Comparison of ENCODE assay signal across 10 cellular contexts in the genomic region with DNA sequence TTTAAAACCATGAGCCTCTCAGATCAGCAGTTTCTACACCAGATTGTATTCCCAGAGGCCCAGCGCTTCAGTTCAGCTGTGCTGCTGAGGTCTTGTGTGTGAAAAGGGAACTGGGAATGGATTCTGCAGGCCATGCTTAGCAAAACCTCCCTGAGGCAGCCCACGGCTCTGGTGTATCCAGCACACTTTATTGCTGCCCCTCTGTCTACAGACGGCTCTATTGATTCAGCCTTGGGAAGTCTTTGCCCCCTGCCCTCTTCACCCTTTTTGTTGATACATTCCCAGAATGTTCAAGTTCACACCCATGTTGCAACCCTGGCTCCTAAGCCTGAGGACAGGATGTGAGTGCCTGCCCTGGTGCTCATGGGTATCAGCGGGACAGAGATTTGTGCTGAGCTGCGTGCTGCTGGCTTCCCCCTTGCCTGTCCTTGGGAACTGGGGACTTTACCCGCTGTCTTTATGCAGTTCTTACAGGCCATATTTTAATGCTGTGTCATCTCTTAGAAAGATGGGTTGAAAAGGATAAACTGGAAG. TPM values are rescaled to one million over a fixed set of nuclear protein-coding genes. Genes with fewer than 3 reads are reported as not detected.
DNase-seq lines count a peak whose midpoint lies in the region; ATAC-seq, FAIRE-seq and TF ChIP-seq lines count a peak whose summit lies in the region.
"Had no signal": no experiment of that assay in that cellular context is flagged by ENCODE, and none has a peak within 500 bp of the region (broad histone marks: within the 10 kb centered on the region; RNA-seq: fewer than 3 reads in every experiment).

No MANE protein-coding gene starts in this region.

- H3K27ac Mint-ChIP-seq in naive B cell: no peak overlapping the region
- H3K27ac Mint-ChIP-seq in activated T-cell treated with anti-CD3 and anti-CD28 coated beads, Interleukin-2, amount 50 U/mL, for 72 hours: no peak overlapping the region
- H3K27ac Mint-ChIP-seq in HFFc6: no peak overlapping the region
- H3K27ac Mint-ChIP-seq: activated naive CD4-positive, alpha-beta T cell treated with anti-CD3 and anti-CD28 coated beads, Interleukin-2, amount 50 U/mL, for 24 hours had no signal

- no peak for TF ChIP-seq POLR2A in GM12891 (IDR thresholded peaks at IDR 0.05; ENCODE audit: low read depth, low read length)

- no peaks in the 10 kb centered on the region for H4K20me1 ChIP-seq in PC-3 (ENCODE audit: low read length)

- intact Hi-C loops in PC-3 (cut with micrococcal nuclease): no loop called here

- no peaks in the 10 kb centered on the region for H3K36me3 Mint-ChIP-seq in naive B cell
- no peaks in the 10 kb centered on the region for H3K36me3 Mint-ChIP-seq in activated T-cell treated with anti-CD3 and anti-CD28 coated beads, Interleukin-2, amount 50 U/mL, for 72 hours (ENCODE audit: insufficient read depth in 2 of 2)
- no peaks in the 10 kb centered on the region for H3K36me3 Mint-ChIP-seq in HFFc6 (ENCODE audit: low read depth)

- H3K79me2 ChIP-seq in PC-3 (ENCODE audit: low read length): peaks cover 4% of the 10 kb centered on the region

- DNase-seq in GM12891 (ENCODE audit: insufficient read length, low spot score) (no peak), adipocyte (ENCODE audit: low read depth) (no peak), naive B cell (peak; percentile 24), PC-3 (no peak), HFFc6 (no peak), activated gamma-delta T cell (lab: John Stamatoyannopoulos, UW) (no peak)
- no peak for DNase-seq in activated T-cell treated with anti-CD3 and anti-CD28 coated beads, Interleukin-2, amount 50 U/mL, for 72 hours
- DNase-seq: erythroblast had no signal

- H3K4me3 ChIP-seq in adipocyte (ENCODE audit: low read length) (peak overlapping the region; percentile 11), PC-3 (ENCODE audit: low read length) (no peak overlapping the region)

- H2AFZ ChIP-seq in PC-3 (ENCODE audit: low read length): no peak overlapping the region

- H3K27me3 ChIP-seq in adipocyte (replicated peaks; ENCODE audit: control insufficient read depth, insufficient read depth, low read length) (no peaks in the 10 kb centered on the region), PC-3 (ENCODE audit: low read length) (no peaks in the 10 kb centered on the region)

- H3K27me3 Mint-ChIP-seq in naive B cell (no peaks in the 10 kb centered on the region), HFFc6 (ENCODE audit: insufficient read depth) (no peaks in the 10 kb centered on the region; the same call in 1 of the 2 replicates)
- no peaks in the 10 kb centered on the region for H3K27me3 Mint-ChIP-seq in activated T-cell treated with anti-CD3 and anti-CD28 coated beads, Interleukin-2, amount 50 U/mL, for 72 hours (ENCODE audit: low read depth)
- H3K27me3 Mint-ChIP-seq: activated naive CD4-positive, alpha-beta T cell treated with anti-CD3 and anti-CD28 coated beads, Interleukin-2, amount 50 U/mL, for 24 hours had no signal

- no TSS peak for BruUV-seq in PC-3 (replicated peaks; lab: Mats Ljungman, UMichigan)

- H3K4me2 ChIP-seq in PC-3 (ENCODE audit: low read length): no peak overlapping the region

- POLR2A ChIA-PET in PC-3 (lab: Charles Lee; ENCODE audit: unreplicated experiment): no interaction called here

- H3K9me3 ChIP-seq in adipocyte (ENCODE audit: control insufficient read depth, low read length) (no peaks in the 10 kb centered on the region), PC-3 (ENCODE audit: low read length) (no peaks in the 10 kb centered on the region)

- no peaks in the 10 kb centered on the region for H3F3A ChIP-seq in PC-3 (ENCODE audit: low read length, unreplicated experiment)

- CTCF ChIA-PET in PC-3 (lab: Charles Lee): no interaction called here

- H3K9me3 Mint-ChIP-seq in naive B cell (no peaks in the 10 kb centered on the region), HFFc6 (no peaks in the 10 kb centered on the region)
- no peaks in the 10 kb centered on the region for H3K9me3 Mint-ChIP-seq in activated T-cell treated with anti-CD3 and anti-CD28 coated beads, Interleukin-2, amount 50 U/mL, for 72 hours
- H3K9me3 Mint-ChIP-seq: activated naive CD4-positive, alpha-beta T cell treated with anti-CD3 and anti-CD28 coated beads, Interleukin-2, amount 50 U/mL, for 24 hours had no signal

- H3K9ac ChIP-seq in adipocyte (ENCODE audit: low read length): no peak overlapping the region
- no peak overlapping the region for H3K9ac ChIP-seq in PC-3 (ENCODE audit: low read length)

- H3K4me1 Mint-ChIP-seq in naive B cell (peaks cover 32 to 44% (median 38%) of the 10 kb centered on the region in 3 donors), HFFc6 (ENCODE audit: low read depth) (peaks cover 5% of the 10 kb centered on the region; the same call in 1 of the 2 replicates)
- H3K4me1 Mint-ChIP-seq in activated T-cell treated with anti-CD3 and anti-CD28 coated beads, Interleukin-2, amount 50 U/mL, for 72 hours (ENCODE audit: low read depth): peaks cover 36% of the 10 kb centered on the region

- TF ChIP-seq CTCF in PC-3 (conservative IDR thresholded peaks at IDR 0.05; ENCODE audit: low read depth, low read length) (no peak), HFFc6 (IDR thresholded peaks at IDR 0.05) (no peak)

- peak; percentile 55 for FAIRE-seq in GM12891 (lab: Jason Lieb, UNC)

- no peaks in the 10 kb centered on the region for H3K9me2 ChIP-seq in PC-3 (replicated peaks; ENCODE audit: low read length)

- H3K4me3 Mint-ChIP-seq in naive B cell (peak overlapping the region in 6 of 8 donors; percentile 16 to 58 (median 38)), HFFc6 (no peak overlapping the region)
- no peak overlapping the region for H3K4me3 Mint-ChIP-seq in activated T-cell treated with anti-CD3 and anti-CD28 coated beads, Interleukin-2, amount 50 U/mL, for 72 hours
- H3K4me3 Mint-ChIP-seq: activated naive CD4-positive, alpha-beta T cell treated with anti-CD3 and anti-CD28 coated beads, Interleukin-2, amount 50 U/mL, for 24 hours had no signal

- no peak overlapping the region for H3K27ac ChIP-seq in PC-3 (ENCODE audit: low read length)

- H3K4me1 ChIP-seq in adipocyte (ENCODE audit: control insufficient read depth, insufficient read depth, low read length): peaks cover 17% of the 10 kb centered on the region
- H3K4me1 ChIP-seq in PC-3 (ENCODE audit: insufficient read depth, low read length): peaks cover 7% of the 10 kb centered on the region; the same call in 1 of the 2 replicates

- H3K36me3 ChIP-seq in adipocyte (ENCODE audit: control insufficient read depth, insufficient read depth, low read length, severe bottlenecking) (no peaks in the 10 kb centered on the region), PC-3 (ENCODE audit: low read depth, low read length) (no peaks in the 10 kb centered on the region)

- peak; percentile 62 for ATAC-seq in HG02759 (IDR thresholded peaks at IDR 0.05; ENCODE audit: unreplicated experiment)
- peak; percentile 83 for ATAC-seq in naive B cell (ENCODE audit: low read depth in 2 of 2)
- ATAC-seq in PC-3: no peak
- no peak for ATAC-seq in activated T-cell treated with anti-CD3 and anti-CD28 coated beads, Interleukin-2, amount 50 U/mL, for 72 hours (replicated peaks in 1 of 2)

TF ChIP-seq in GM12891, 5 proteins besides CTCF, POLR2A, EP300 and RAD21:
- peak; percentile 69; the same call in 1 of the 2 replicates for TF ChIP-seq SPI1 (IDR thresholded peaks at IDR 0.05; ENCODE audit: low read depth, low read length)
- TF ChIP-seq TAF1 (IDR thresholded peaks at IDR 0.05; ENCODE audit: low read depth, low read length): no peak
- TF ChIP-seq PAX5 (IDR thresholded peaks at IDR 0.05; ENCODE audit: insufficient read depth, low read length, severe bottlenecking): no peak
- no peak for TF ChIP-seq POLR2AphosphoS5 (IDR thresholded peaks at IDR 0.05; ENCODE audit: low read depth, low read length)

RNA-seq across cellular contexts. Expression of a gene that starts 37.3 kb away (rescaled TPM):
- 9.8 TPM for polyA plus RNA-seq in GM12891 (2012; ENCODE audit: low read depth, missing spikeins)
- 1 to 10 TPM; 2.4 to 8.7 (median 4.1) TPM for polyA plus RNA-seq in naive B cell (ENCODE audit: low read depth in 6 of 6)
- 6.2 and 11.7 TPM in 2 replicates for total RNA-seq in PC-3 (2014; rRNA removed)
- total RNA-seq in activated T-cell treated with anti-CD3 and anti-CD28 coated beads, Interleukin-2, amount 50 U/mL, for 72 hours: 10 to 100 TPM; 24.0 to 24.3 TPM
- total RNA-seq in HFFc6 (2021; fragmentation: NEBNext Ultra II Directional; extraction: Animal tissue kit (Norgen Biotek cat#: 25700)): 1 to 10 TPM; 2.3 to 3.6 (median 3.1) TPM

Comparison
In these comparisons a context has a peak if more than half of its experiments do, and no peak if none do; other contexts are left out.
1. ATAC-seq: peak in HG02759 (single experiment) and naive B cell (2 of 2); none in PC-3 (single experiment) and activated T-cell treated with anti-CD3 and anti-CD28 coated beads, Interleukin-2, amount 50 U/mL, for 72 hours (0 of 2).
2. H3K4me3 Mint-ChIP-seq: peak in naive B cell (6 of 8); none in activated T-cell treated with anti-CD3 and anti-CD28 coated beads, Interleukin-2, amount 50 U/mL, for 72 hours (0 of 2) and HFFc6 (single experiment).